1 cellular context compared by ENCODE assay signal in genomic region chr2:38486213-38487026, GRCh38.
TF ChIP-seq lines count a peak whose summit lies in the region.

No MANE protein-coding gene starts in this region.

TF ChIP-seq in WTC11, 78 proteins besides CTCF, POLR2A, EP300 and RAD21 (continued from another document):
- no peak for TF ChIP-seq ZBTB43 (CRISPR knock-in tag; IDR thresholded peaks at IDR 0.05)
- TF ChIP-seq ZNF121 (CRISPR knock-in tag; IDR thresholded peaks at IDR 0.05), result no peak
- no peak for TF ChIP-seq CDX4 (CRISPR knock-in tag; IDR thresholded peaks at IDR 0.05; ENCODE audit: borderline replicate concordance)
- TF ChIP-seq ZNF532 (CRISPR knock-in tag; IDR thresholded peaks at IDR 0.05; ENCODE audit: borderline replicate concordance), result no peak
- TF ChIP-seq ZNF423 (CRISPR knock-in tag; IDR thresholded peaks at IDR 0.05), result no peak
- TF ChIP-seq ZNF232 (CRISPR knock-in tag; IDR thresholded peaks at IDR 0.05), result no peak
- TF ChIP-seq MLX (CRISPR knock-in tag; IDR thresholded peaks at IDR 0.05), result no peak
- TF ChIP-seq PRRX2 (CRISPR knock-in tag; IDR thresholded peaks at IDR 0.05), result no peak
- TF ChIP-seq ETV6 (CRISPR knock-in tag; IDR thresholded peaks at IDR 0.05), result no peak
- no peak for TF ChIP-seq TEAD4 (CRISPR knock-in tag; IDR thresholded peaks at IDR 0.05)
- TF ChIP-seq ATF1 (CRISPR knock-in tag; IDR thresholded peaks at IDR 0.05), result no peak
- TF ChIP-seq HMGA2 (CRISPR knock-in tag; IDR thresholded peaks at IDR 0.05), result no peak
TF ChIP-seq in WTC11: peak in this region for 0.
